ENCODE assay signal across 8 cellular contexts in the genomic region with DNA sequence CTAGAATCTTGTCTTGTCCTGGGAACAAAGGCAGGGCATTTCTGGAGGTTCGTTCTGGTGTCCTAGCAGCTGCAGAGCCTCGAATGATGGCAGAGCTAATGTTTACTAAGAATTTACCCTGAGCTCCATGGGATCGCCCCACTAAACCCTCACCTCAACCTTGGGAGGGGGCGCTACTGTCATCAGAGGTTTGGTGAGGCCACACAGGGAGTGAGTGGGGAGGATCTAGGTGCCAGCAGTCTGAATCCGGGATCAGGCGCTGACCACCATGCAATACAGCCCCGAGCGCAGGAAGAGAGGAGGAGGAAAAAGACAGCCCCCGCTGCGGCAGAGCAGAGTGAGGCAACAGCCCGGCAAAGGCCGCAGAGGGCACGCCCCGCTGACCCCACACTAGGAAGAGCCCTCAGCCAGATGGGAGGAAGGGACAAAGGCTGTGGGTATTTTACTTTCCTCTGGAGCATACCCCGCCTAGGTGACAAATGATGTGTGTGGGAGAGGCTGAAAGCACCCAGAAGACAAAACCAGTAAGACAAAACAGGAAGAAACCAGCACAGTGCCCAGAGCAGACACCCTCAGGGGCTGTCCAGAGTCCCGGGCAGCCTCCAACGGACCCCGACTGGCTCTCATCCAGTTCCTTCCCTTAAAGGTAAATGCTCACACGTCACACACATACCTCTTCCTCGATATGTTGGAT.
DNase-seq lines count a peak whose midpoint lies in the region; ATAC-seq and TF ChIP-seq lines count a peak whose summit lies in the region.

No MANE protein-coding gene starts in this region.

- H3K4me2 ChIP-seq in GM23248 (ENCODE audit: unreplicated experiment) (peak overlapping the region; percentile 43), PC-3 (ENCODE audit: low read length) (no peak overlapping the region)

- ATAC-seq in RWPE2 (ENCODE audit: low read depth): no peak
- ATAC-seq in left cardiac atrium: peak; percentile 12 to 33
- no peak for ATAC-seq in PC-3

- H3K9me3 ChIP-seq in GM23248 (ENCODE audit: low read depth): no peaks in the 10 kb centered on the region
- H3K9me3 ChIP-seq in RWPE2 (ENCODE audit: severe bottlenecking): no peaks in the 10 kb centered on the region
- no peaks in the 10 kb centered on the region for H3K9me3 ChIP-seq in PC-3 (ENCODE audit: low read length)

- in situ Hi-C loops in GM23248 (cut with MboI): no loop called here

- H4K20me1 ChIP-seq in GM23248 (ENCODE audit: insufficient read depth) (no peaks in the 10 kb centered on the region), PC-3 (ENCODE audit: low read length) (no peaks in the 10 kb centered on the region)

- H3K4me3 ChIP-seq in GM23248 (no peak overlapping the region), RWPE2 (ENCODE audit: severe bottlenecking) (no peak overlapping the region), PC-3 (ENCODE audit: low read length) (no peak overlapping the region)

- CTCF ChIA-PET in PC-3 (lab: Charles Lee): no interaction called here

- H3K79me2 ChIP-seq in GM23248 (ENCODE audit: insufficient read depth) (no peaks in the 10 kb centered on the region), PC-3 (ENCODE audit: low read length) (no peaks in the 10 kb centered on the region)

- no peaks in the 10 kb centered on the region for H3F3A ChIP-seq in GM23248 (ENCODE audit: insufficient read depth)
- H3F3A ChIP-seq in PC-3 (ENCODE audit: low read length, unreplicated experiment): no peaks in the 10 kb centered on the region

- TF ChIP-seq CTCF in RWPE2 (IDR thresholded peaks at IDR 0.05; ENCODE audit: poor library complexity, severe bottlenecking) (no peak), PC-3 (conservative IDR thresholded peaks at IDR 0.05; ENCODE audit: low read depth, low read length) (no peak)

- H3K4me1 ChIP-seq in GM23248 (ENCODE audit: insufficient read depth): peaks cover 13% of the 10 kb centered on the region
- H3K4me1 ChIP-seq in RWPE2 (ENCODE audit: insufficient read depth, poor library complexity, severe bottlenecking): peaks cover 7% of the 10 kb centered on the region
- no peaks in the 10 kb centered on the region for H3K4me1 ChIP-seq in PC-3 (ENCODE audit: insufficient read depth, low read length)

- H3K36me3 ChIP-seq in GM23248 (ENCODE audit: low read depth) (no peaks in the 10 kb centered on the region), RWPE2 (ENCODE audit: low read depth) (no peaks in the 10 kb centered on the region), PC-3 (ENCODE audit: low read depth, low read length) (no peaks in the 10 kb centered on the region)

- no TSS peak for BruUV-seq in PC-3 (replicated peaks; lab: Mats Ljungman, UMichigan)

- H3K9me2 ChIP-seq in GM23248 (ENCODE audit: insufficient read depth) (no peaks in the 10 kb centered on the region), PC-3 (replicated peaks; ENCODE audit: low read length) (no peaks in the 10 kb centered on the region)

- POLR2A ChIA-PET in PC-3 (lab: Charles Lee; ENCODE audit: unreplicated experiment): no interaction called here

- DNase-seq in GF-D8 (lab: John Stamatoyannopoulos, UW) (peak; percentile 96), GM23248 (no peak), RWPE2 (ENCODE audit: low spot score) (no peak), left cardiac atrium (no peak), EL (no peak), PC-3 (no peak)
- DNase-seq in stimulated activated naive CD4-positive, alpha-beta T cell treated with Interleukin-2 at 50 U/mL for 16 hours (lab: John Stamatoyannopoulos, UW): no peak

- H3K27me3 ChIP-seq in GM23248 (replicated peaks; ENCODE audit: insufficient read depth) (no peaks in the 10 kb centered on the region), RWPE2 (ENCODE audit: insufficient read depth, poor library complexity, severe bottlenecking) (no peaks in the 10 kb centered on the region), PC-3 (ENCODE audit: low read length) (no peaks in the 10 kb centered on the region)

- H3K27ac ChIP-seq in GM23248 (no peak overlapping the region), RWPE2 (ENCODE audit: poor library complexity, severe bottlenecking) (peak overlapping the region; percentile 2), temporal lobe (ENCODE audit: low read depth, low read length) (peak overlapping the region; percentile 79), PC-3 (ENCODE audit: low read length) (no peak overlapping the region)

- H2AFZ ChIP-seq in GM23248: no peak overlapping the region
- no peak overlapping the region for H2AFZ ChIP-seq in PC-3 (ENCODE audit: low read length)

- 71 to 72% methylated on average over 20 of the region's 20 CpGs for WGBS in GM23248 (ENCODE audit: low coverage in 1 of 2, low lambda C conversion rate in 2 of 2, missing lambda C conversion rate in 2 of 2), 2 experiments

- peak overlapping the region; percentile 17; the same call in 1 of the 2 replicates for H3K9ac ChIP-seq in GM23248
- no peak overlapping the region for H3K9ac ChIP-seq in PC-3 (ENCODE audit: low read length)

- intact Hi-C loops in left cardiac atrium (cut with DNase I): loop anchor here in 1 of 2 donors (5.0 kb wide), 1 partner anchor 37 kb away; no protein-coding TSS in a partner anchor
- intact Hi-C loops in PC-3 (cut with micrococcal nuclease): no loop called here

Comparison
In these comparisons a context has a peak if more than half of its experiments do, and no peak if none do; other contexts are left out.
1. H3K27ac ChIP-seq: peak in RWPE2 (single experiment) and temporal lobe (single experiment); none in GM23248 (single experiment) and PC-3 (single experiment).
2. ATAC-seq: peak in left cardiac atrium (2 of 2); none in RWPE2 (single experiment) and PC-3 (single experiment).